ENCODE assay signal across 1 cellular context in genomic region chr1:43530483-43531452, GRCh38.
A peak's percentile ranks its signal among the peaks of the same experiment; 100 is the strongest.
TF ChIP-seq lines count a peak whose summit lies in the region.

Gene PTPRF (plus strand): TSS chr1:43530883. CDS start chr1:43545076, 14,193 bp downstream.

TF ChIP-seq in HCT116, 20 proteins besides CTCF, POLR2A, EP300 and RAD21 (continued from another document):
- TF ChIP-seq TCF7L2 (IDR thresholded peaks at IDR 0.05; ENCODE audit: borderline replicate concordance, extremely low read depth, insufficient read depth, insufficient read length) (no peak), JUND (IDR thresholded peaks at IDR 0.05) (no peak), CEBPB (IDR thresholded peaks at IDR 0.05; ENCODE audit: low read depth) (no peak), EGR1 (IDR thresholded peaks at IDR 0.05; ENCODE audit: low read depth) (no peak), POLR2AphosphoS5 (IDR thresholded peaks at IDR 0.05; ENCODE audit: low read depth, low read length) (peak; percentile 67), FOSL1 (IDR thresholded peaks at IDR 0.05; ENCODE audit: low read depth) (no peak)
